Comparison of ENCODE assay signal across 16 cellular contexts in the genomic region with DNA sequence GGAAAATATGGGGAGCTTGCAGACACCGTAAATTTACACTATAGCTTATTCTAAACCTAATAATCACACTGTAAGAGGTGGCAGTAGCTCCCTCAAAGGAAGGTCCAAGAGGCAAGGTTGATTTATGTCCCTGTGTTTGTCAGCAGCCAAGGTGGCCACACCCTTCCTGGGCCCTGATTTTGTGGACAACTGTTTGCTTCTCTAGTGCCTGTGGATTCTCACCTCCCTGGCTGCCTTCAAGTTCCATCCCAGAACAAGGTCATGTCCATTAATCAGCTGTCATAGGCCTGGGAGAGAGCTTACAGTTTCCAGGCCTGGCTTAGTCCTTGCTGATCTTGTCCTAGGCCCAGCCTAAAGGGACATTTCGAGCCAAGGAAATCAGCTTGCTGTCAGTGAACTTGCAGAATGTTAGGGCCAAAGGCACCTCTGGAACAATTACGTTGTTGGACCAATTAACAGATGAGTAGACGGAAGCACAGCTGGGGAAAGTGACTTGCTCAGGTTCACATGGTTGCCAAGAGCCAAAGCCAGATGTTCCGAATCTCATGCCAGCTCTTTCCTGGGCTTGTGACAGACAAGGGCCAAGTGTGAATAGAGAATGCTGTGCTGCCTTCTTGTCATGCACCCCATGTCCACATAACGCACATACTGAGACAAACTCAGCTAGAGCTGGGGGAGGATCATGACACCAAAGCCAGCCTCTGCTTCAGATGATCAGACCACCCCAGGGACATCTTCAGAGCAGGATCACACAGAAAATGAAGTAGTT.
DNase-seq lines count a peak whose midpoint lies in the region; ATAC-seq and TF ChIP-seq lines count a peak whose summit lies in the region.
"Had no signal": no experiment of that assay in that cellular context is flagged by ENCODE, and none has a peak within 500 bp of the region (broad histone marks: within the 10 kb centered on the region; RNA-seq: fewer than 3 reads in every experiment).

No MANE protein-coding gene starts in this region.

- peaks cover 8% of the 10 kb centered on the region for H3K9me3 Mint-ChIP-seq in dendritic cell treated with granulocyte-macrophage colony-stimulating factor and Interleukin-4, amounts not matched to agents 40 ng/mL and 50 ng/mL, for 4 days
- no peaks in the 10 kb centered on the region for H3K9me3 Mint-ChIP-seq in activated T-cell treated with anti-CD3 and anti-CD28 coated beads, Interleukin-2, amount 50 U/mL, for 72 hours
- H3K9me3 Mint-ChIP-seq in osteocyte (ENCODE audit: unreplicated experiment), result no peaks in the 10 kb centered on the region

- ATAC-seq in Right ventricle myocardium inferior (peak; percentile 79), left colon (peak; percentile 62), HG03280 (IDR thresholded peaks at IDR 0.05; ENCODE audit: unreplicated experiment) (no peak)
- ATAC-seq in activated T-cell treated with anti-CD3 and anti-CD28 coated beads, Interleukin-2, amount 50 U/mL, for 72 hours (replicated peaks in 1 of 2), result no peak
- ATAC-seq: A549, SK-N-SH treated with all-trans-retinoic acid at 6 μM for 48 hours had no signal

- no peak overlapping the region for H3K4me3 Mint-ChIP-seq in dendritic cell treated with granulocyte-macrophage colony-stimulating factor and Interleukin-4, amounts not matched to agents 40 ng/mL and 50 ng/mL, for 4 days
- H3K4me3 Mint-ChIP-seq in activated T-cell treated with anti-CD3 and anti-CD28 coated beads, Interleukin-2, amount 50 U/mL, for 72 hours, result no peak overlapping the region
- no peak overlapping the region for H3K4me3 Mint-ChIP-seq in osteocyte (ENCODE audit: unreplicated experiment)

- H3K27me3 Mint-ChIP-seq in dendritic cell treated with granulocyte-macrophage colony-stimulating factor and Interleukin-4, amounts not matched to agents 40 ng/mL and 50 ng/mL, for 4 days, result peaks cover 30% of the 10 kb centered on the region
- peaks cover 6% of the 10 kb centered on the region for H3K27me3 Mint-ChIP-seq in activated T-cell treated with anti-CD3 and anti-CD28 coated beads, Interleukin-2, amount 50 U/mL, for 72 hours (ENCODE audit: low read depth)
- peaks cover 49% of the 10 kb centered on the region for H3K27me3 Mint-ChIP-seq in osteocyte (ENCODE audit: unreplicated experiment)

- no peak for DNase-seq in Right ventricle myocardium inferior (ENCODE audit: missing footprints)
- no peak for DNase-seq in cardiac septum (ENCODE audit: low spot score)
- DNase-seq in left colon, result no peak
- DNase-seq in activated T-cell treated with anti-CD3 and anti-CD28 coated beads, Interleukin-2, amount 50 U/mL, for 72 hours, result no peak
- DNase-seq in osteocyte (ENCODE audit: extremely low spot score, unreplicated experiment), result no peak
- no peak for DNase-seq in caudate nucleus (lab: John Stamatoyannopoulos, UW)
- DNase-seq: C1 segment of cervical spinal cord, H7, KG1, NCI-H2171, NCI-H446 treated with DMSO at 0.1 percent for 48 hours, Peyer's patch had no signal

- intact Hi-C loops in Right ventricle myocardium inferior (cut with DNase I), result no loop called here
- intact Hi-C loops in cardiac septum (cut with DNase I), result no loop called here
- intact Hi-C loops in dendritic cell treated with granulocyte-macrophage colony-stimulating factor and Interleukin-4, amounts not matched to agents 40 ng/mL and 50 ng/mL, for 4 days (cut with micrococcal nuclease), result no loop called here
- intact Hi-C loops in left colon (cut with DNase I, micrococcal nuclease), result no loop called here

- H3K36me3 Mint-ChIP-seq in dendritic cell treated with granulocyte-macrophage colony-stimulating factor and Interleukin-4, amounts not matched to agents 40 ng/mL and 50 ng/mL, for 4 days (ENCODE audit: low read depth), result no peaks in the 10 kb centered on the region
- no peaks in the 10 kb centered on the region for H3K36me3 Mint-ChIP-seq in activated T-cell treated with anti-CD3 and anti-CD28 coated beads, Interleukin-2, amount 50 U/mL, for 72 hours (ENCODE audit: insufficient read depth in 2 of 2)
- H3K36me3 Mint-ChIP-seq in osteocyte (ENCODE audit: unreplicated experiment), result no peaks in the 10 kb centered on the region

- H3K4me1 Mint-ChIP-seq in dendritic cell treated with granulocyte-macrophage colony-stimulating factor and Interleukin-4, amounts not matched to agents 40 ng/mL and 50 ng/mL, for 4 days (ENCODE audit: low read depth), result peaks cover 15% of the 10 kb centered on the region
- H3K4me1 Mint-ChIP-seq in activated T-cell treated with anti-CD3 and anti-CD28 coated beads, Interleukin-2, amount 50 U/mL, for 72 hours (ENCODE audit: low read depth), result no peaks in the 10 kb centered on the region
- peaks cover 2% of the 10 kb centered on the region for H3K4me1 Mint-ChIP-seq in osteocyte (ENCODE audit: unreplicated experiment)

- no peak for TF ChIP-seq CTCF in osteocyte (IDR thresholded peaks at IDR 0.05)

- no peak overlapping the region for H3K27ac ChIP-seq in caudate nucleus (ENCODE audit: low read depth, low read length)
- H3K27ac ChIP-seq: A549, Peyer's patch had no signal

- H3K27ac Mint-ChIP-seq in dendritic cell treated with granulocyte-macrophage colony-stimulating factor and Interleukin-4, amounts not matched to agents 40 ng/mL and 50 ng/mL, for 4 days, result peak overlapping the region; percentile 18
- H3K27ac Mint-ChIP-seq in activated T-cell treated with anti-CD3 and anti-CD28 coated beads, Interleukin-2, amount 50 U/mL, for 72 hours, result no peak overlapping the region
- no peak overlapping the region for H3K27ac Mint-ChIP-seq in osteocyte (ENCODE audit: unreplicated experiment)

Comparison
In these comparisons a context has a peak if more than half of its experiments do, and no peak if none do; other contexts are left out.
1. ATAC-seq: peak in Right ventricle myocardium inferior (single experiment) and left colon (single experiment); none in HG03280 (single experiment) and activated T-cell treated with anti-CD3 and anti-CD28 coated beads, Interleukin-2, amount 50 U/mL, for 72 hours (0 of 2).